18 cellular contexts compared by ENCODE assay signal in genomic region chr5:138932171-138932810, GRCh38. TPM values are rescaled to one million over a fixed set of nuclear protein-coding genes. Genes with fewer than 3 reads are reported as not detected.
A peak's percentile ranks its signal among the peaks of the same experiment; 100 is the strongest.
DNase-seq lines count a peak whose midpoint lies in the region; ATAC-seq and TF ChIP-seq lines count a peak whose summit lies in the region.
"Had no signal": no experiment of that assay in that cellular context is flagged by ENCODE, and none has a peak within 500 bp of the region (broad histone marks: within the 10 kb centered on the region; RNA-seq: fewer than 3 reads in every experiment).

No MANE protein-coding gene starts in this region.

- peaks cover 11% of the 10 kb centered on the region for H3K36me3 ChIP-seq in Caco-2 (ENCODE audit: control insufficient read depth, insufficient read depth, low read length)
- peaks cover 75% of the 10 kb centered on the region for H3K36me3 ChIP-seq in RWPE2 (ENCODE audit: low read depth)
- H3K36me3 ChIP-seq in transverse colon = peaks cover 0 to 51% (median 24%) of the 10 kb centered on the region in 4 donors

- H3K4me1 Mint-ChIP-seq in Caco-2 (ENCODE audit: low read depth, unreplicated experiment) (no peaks in the 10 kb centered on the region), glutamatergic neuron (ENCODE audit: low read depth, unreplicated experiment) (peaks cover 30% of the 10 kb centered on the region)
- H3K4me1 Mint-ChIP-seq: naive thymus-derived CD4-positive, alpha-beta T cell; T-cell had no signal

- no peak for TF ChIP-seq POLR2A in transverse colon (IDR thresholded peaks at IDR 0.05)

- H3K4me1 ChIP-seq in Caco-2 = no peaks in the 10 kb centered on the region
- H3K4me1 ChIP-seq in RWPE2 (ENCODE audit: insufficient read depth, poor library complexity, severe bottlenecking) = no peaks in the 10 kb centered on the region
- H3K4me1 ChIP-seq in transverse colon = peaks cover 0 to 10% (median 3%) of the 10 kb centered on the region in 4 donors

- H3K27ac ChIP-seq in RWPE2 (ENCODE audit: poor library complexity, severe bottlenecking) (no peak overlapping the region), transverse colon (no peak overlapping the region)

- H3K4me3 Mint-ChIP-seq in Caco-2 (ENCODE audit: unreplicated experiment) (no peak overlapping the region), glutamatergic neuron (ENCODE audit: unreplicated experiment) (no peak overlapping the region)
- H3K4me3 Mint-ChIP-seq: effector memory CD8-positive, alpha-beta T cell; naive thymus-derived CD4-positive, alpha-beta T cell; T-cell had no signal

- H3K27me3 ChIP-seq in Caco-2 (replicated peaks; ENCODE audit: control insufficient read depth, insufficient read depth, low read length) (no peaks in the 10 kb centered on the region), RWPE2 (ENCODE audit: insufficient read depth, poor library complexity, severe bottlenecking) (no peaks in the 10 kb centered on the region), transverse colon (no peaks in the 10 kb centered on the region)

- no TSS peak for BruUV-seq in Caco-2 (replicated peaks; lab: Mats Ljungman, UMichigan)

- no peaks in the 10 kb centered on the region for H3K9me3 ChIP-seq in Caco-2
- no peaks in the 10 kb centered on the region for H3K9me3 ChIP-seq in RWPE2 (ENCODE audit: severe bottlenecking)
- H3K9me3 ChIP-seq in transverse colon = no peaks in the 10 kb centered on the region

- H3K4me3 ChIP-seq in Caco-2 (ENCODE audit: low read depth, low read length) (no peak overlapping the region), RWPE2 (ENCODE audit: severe bottlenecking) (no peak overlapping the region), transverse colon (no peak overlapping the region)

- no peaks in the 10 kb centered on the region for H3K27me3 Mint-ChIP-seq in Caco-2 (ENCODE audit: insufficient read depth, unreplicated experiment)
- peaks cover 26% of the 10 kb centered on the region for H3K27me3 Mint-ChIP-seq in glutamatergic neuron (ENCODE audit: unreplicated experiment)
- H3K27me3 Mint-ChIP-seq: effector memory CD8-positive, alpha-beta T cell; naive thymus-derived CD4-positive, alpha-beta T cell; T-cell had no signal

- in situ Hi-C loops in transverse colon (cut with MboI; ENCODE audit: low pct_ligation_motif_present in 1 of 4, low pct_unique_long_range_greater_than_20kb in 1 of 4, low sequenced_read_pairs in 3 of 4) = no loop called here

- 86 to 90% methylated on average over 7 to 20 of the region's 20 CpGs for WGBS in transverse colon (ENCODE audit: low coverage in 1 of 2), 2 donors

- CTCF ChIA-PET in Caco-2 (lab: Charles Lee) = interaction anchor here (0.6 to 0.8 kb wide), 2 partner anchors 284 to 290 kb away, joined by 3 read pairs; no protein-coding TSS in a partner anchor

- H3K36me3 Mint-ChIP-seq in Caco-2 (ENCODE audit: insufficient read depth, unreplicated experiment) (peaks cover 89% of the 10 kb centered on the region), glutamatergic neuron (ENCODE audit: unreplicated experiment) (peaks cover 7% of the 10 kb centered on the region)

- POLR2A ChIA-PET in Caco-2 (lab: Charles Lee) = no interaction called here

- intact Hi-C loops in Caco-2 (cut with micrococcal nuclease; ENCODE audit: unreplicated experiment) = no loop called here
- intact Hi-C loops in transverse colon (cut with DNase I; ENCODE audit: low total_unique reads) = no loop called here

- H3K27ac Mint-ChIP-seq in Caco-2 (ENCODE audit: unreplicated experiment) (no peak overlapping the region), glutamatergic neuron (ENCODE audit: unreplicated experiment) (peak overlapping the region; percentile 50)
- H3K27ac Mint-ChIP-seq: naive thymus-derived CD4-positive, alpha-beta T cell; T-cell had no signal

- TF ChIP-seq EP300 in transverse colon (IDR thresholded peaks at IDR 0.05; ENCODE audit: low read depth) = no peak

- DNase-seq in Caco-2 (peak in 1 of 2 experiments; percentile 42), RWPE2 (ENCODE audit: low spot score) (no peak), glutamatergic neuron (no peak), midbrain (lab: John Stamatoyannopoulos, UW) (no peak), transverse colon (no peak), NCI-H146 (lab: John Stamatoyannopoulos, UW) (no peak)
- DNase-seq: activated CD4-positive, alpha-beta T cell treated with anti-CD3 and anti-CD28 coated beads for 1 hour; C1 segment of cervical spinal cord; effector memory CD8-positive, alpha-beta T cell; left colon; naive thymus-derived CD4-positive, alpha-beta T cell; NCI-H1092; NCI-H446 treated with DMSO at 0.1 percent for 48 hours; right cardiac atrium; stimulated activated naive CD4-positive, alpha-beta T cell treated with Interleukin-2 at 50 U/mL for 16 hours; T-cell had no signal

- peak; percentile 25 to 35 for TF ChIP-seq CTCF in Caco-2 (IDR thresholded peaks at IDR 0.05; ENCODE audit: insufficient read depth in 1 of 2, low read depth in 1 of 2, low read length in 1 of 2, severe bottlenecking in 1 of 2, unreplicated experiment in 1 of 2)
- peak; percentile 19 for TF ChIP-seq CTCF in GM12873 (IDR thresholded peaks at IDR 0.05; ENCODE audit: insufficient read depth, low read depth, low read length, missing control alignments)
- peak; percentile 35 for TF ChIP-seq CTCF in RWPE2 (IDR thresholded peaks at IDR 0.05; ENCODE audit: poor library complexity, severe bottlenecking)
- TF ChIP-seq CTCF in glutamatergic neuron (IDR thresholded peaks at IDR 0.05; ENCODE audit: partially characterized antibody, unreplicated experiment) = no peak
- TF ChIP-seq CTCF in transverse colon (IDR thresholded peaks at IDR 0.05) = no peak

- H3K9me3 Mint-ChIP-seq in Caco-2 (ENCODE audit: unreplicated experiment) = no peaks in the 10 kb centered on the region
- H3K9me3 Mint-ChIP-seq in glutamatergic neuron (ENCODE audit: unreplicated experiment) = peaks cover 21% of the 10 kb centered on the region
- H3K9me3 Mint-ChIP-seq: effector memory CD8-positive, alpha-beta T cell; naive thymus-derived CD4-positive, alpha-beta T cell; T-cell had no signal

- 0 out of 3 replicates have a peak, but pooled peaks have one; percentile 22 for ATAC-seq in RWPE2 (ENCODE audit: low read depth)
- ATAC-seq in GM18517 (IDR thresholded peaks at IDR 0.05; ENCODE audit: unreplicated experiment) = no peak
- ATAC-seq: effector memory CD8-positive, alpha-beta T cell; left colon; naive thymus-derived CD4-positive, alpha-beta T cell; right cardiac atrium; T-cell had no signal

RNA-seq across cellular contexts. Expression of gene LRRTM2, which starts 57.2 kb away (rescaled TPM):
- not detected in 2 replicates for total RNA-seq in Caco-2 (2022)
- total RNA-seq in glutamatergic neuron (ENCODE audit: unreplicated experiment) = 28.9 TPM
- total RNA-seq in transverse colon = 1 to 10 TPM in 2 of 4 donors, under 1 TPM in 1, not detected in 1; 0.32 to 1.5 (median 1.1) TPM

Comparison
In these comparisons a context has a peak if more than half of its experiments do, and no peak if none do; other contexts are left out.
1. CTCF ChIP-seq: peak in Caco-2 (2 of 2), GM12873 (single experiment) and RWPE2 (single experiment); none in glutamatergic neuron (single experiment) and transverse colon (0 of 5).
2. RNA of gene LRRTM2, which starts 57.2 kb away (total RNA-seq): 28.9 TPM in glutamatergic neuron (single experiment); 0.32 to 1.5 TPM in transverse colon and not detected in Caco-2; every median in the first group is over 10 times any median in the second.